1 cellular context compared by ENCODE assay signal in genomic region chr4:4461850-4462249, GRCh38.
TF ChIP-seq lines count a peak whose summit lies in the region.

No MANE protein-coding gene starts in this region.

TF ChIP-seq in HepG2, 621 proteins besides CTCF, POLR2A, EP300 and RAD21 (continued from another document and continues in another):
- peak; percentile 76 for TF ChIP-seq ZNF609 (CRISPR knock-in tag; IDR thresholded peaks at IDR 0.05; ENCODE audit: borderline replicate concordance)
- TF ChIP-seq MAFG (CRISPR knock-in tag; IDR thresholded peaks at IDR 0.05) = no peak
- TF ChIP-seq ZKSCAN5 (CRISPR knock-in tag; IDR thresholded peaks at IDR 0.05) = no peak
- peak; percentile 40; the same call in 1 of the 2 replicates for TF ChIP-seq TFDP1 (CRISPR knock-in tag; IDR thresholded peaks at IDR 0.05; ENCODE audit: borderline replicate concordance)
- TF ChIP-seq KLF6 (CRISPR knock-in tag; IDR thresholded peaks at IDR 0.05) = no peak
- TF ChIP-seq ZNF275 (CRISPR knock-in tag; IDR thresholded peaks at IDR 0.05; ENCODE audit: borderline replicate concordance) = 0 out of 2 replicates have a peak, but pooled peaks have one; percentile 34
- TF ChIP-seq MXI1 (IDR thresholded peaks at IDR 0.05; ENCODE audit: borderline replicate concordance, low read depth, low read length) = peak; percentile 57; the same call in 1 of the 3 replicates
- no peak for TF ChIP-seq ARID2 (CRISPR knock-in tag; IDR thresholded peaks at IDR 0.05; ENCODE audit: borderline replicate concordance)
- no peak for TF ChIP-seq TRIM22 (IDR thresholded peaks at IDR 0.05)
- TF ChIP-seq ZSCAN25 (CRISPR knock-in tag; IDR thresholded peaks at IDR 0.05) = no peak
- TF ChIP-seq ZNF644 (CRISPR knock-in tag; IDR thresholded peaks at IDR 0.05; ENCODE audit: low read depth) = no peak
- TF ChIP-seq PHB2 (IDR thresholded peaks at IDR 0.05; ENCODE audit: partially characterized antibody) = no peak
- TF ChIP-seq ZMYM4 (CRISPR knock-in tag; IDR thresholded peaks at IDR 0.05) = peak; percentile 44; the same call in 1 of the 2 replicates
- no peak for TF ChIP-seq NBN (conservative IDR thresholded peaks at IDR 0.05)
- no peak for TF ChIP-seq NFKB2 (CRISPR knock-in tag; IDR thresholded peaks at IDR 0.05; ENCODE audit: borderline replicate concordance)
- TF ChIP-seq GMEB1 (CRISPR knock-in tag; IDR thresholded peaks at IDR 0.05; ENCODE audit: borderline replicate concordance) = no peak
- 0 out of 2 replicates have a peak, but pooled peaks have one; percentile 51 for TF ChIP-seq ZSCAN9 (CRISPR knock-in tag; IDR thresholded peaks at IDR 0.05; ENCODE audit: borderline replicate concordance)
- no peak for TF ChIP-seq ZEB1 (IDR thresholded peaks at IDR 0.05; ENCODE audit: insufficient replicate concordance, low read depth)
- no peak for TF ChIP-seq ARNT (IDR thresholded peaks at IDR 0.05)
- 0 out of 2 replicates have a peak, but pooled peaks have one; percentile 58 for TF ChIP-seq MXD4 (CRISPR knock-in tag; IDR thresholded peaks at IDR 0.05)
- peak; percentile 63; the same call in 1 of the 2 replicates for TF ChIP-seq ZFP1 (CRISPR knock-in tag; IDR thresholded peaks at IDR 0.05)
- no peak for TF ChIP-seq ZNF235 (CRISPR knock-in tag; IDR thresholded peaks at IDR 0.05; ENCODE audit: borderline replicate concordance)
- TF ChIP-seq ZNF780A (CRISPR knock-in tag; IDR thresholded peaks at IDR 0.05) = no peak
- TF ChIP-seq MEIS2 (CRISPR knock-in tag; IDR thresholded peaks at IDR 0.05) = no peak
- TF ChIP-seq HIVEP1 (CRISPR knock-in tag; IDR thresholded peaks at IDR 0.05) = no peak
- no peak for TF ChIP-seq HDAC6 (IDR thresholded peaks at IDR 0.05; ENCODE audit: low read depth, low read length)
- TF ChIP-seq AHR (CRISPR knock-in tag; IDR thresholded peaks at IDR 0.05) = no peak
- TF ChIP-seq MLXIP (CRISPR knock-in tag; IDR thresholded peaks at IDR 0.05; ENCODE audit: borderline replicate concordance) = no peak
- no peak for TF ChIP-seq ZNF569 (CRISPR knock-in tag; IDR thresholded peaks at IDR 0.05; ENCODE audit: borderline replicate concordance)
- TF ChIP-seq KLF12 (CRISPR knock-in tag; IDR thresholded peaks at IDR 0.05; ENCODE audit: borderline replicate concordance) = no peak
- TF ChIP-seq FOXA1 (IDR thresholded peaks at IDR 0.05) = no peak
- peak; percentile 91 for TF ChIP-seq FOXA1 (CRISPR knock-in tag; IDR thresholded peaks at IDR 0.05)
- no peak for TF ChIP-seq ZNF552 (CRISPR knock-in tag; IDR thresholded peaks at IDR 0.05; ENCODE audit: borderline replicate concordance)
- no peak for TF ChIP-seq HOXA5 (CRISPR knock-in tag; IDR thresholded peaks at IDR 0.05)
- no peak for TF ChIP-seq ZNF766 (CRISPR knock-in tag; IDR thresholded peaks at IDR 0.05; ENCODE audit: borderline replicate concordance)
- TF ChIP-seq ZNF12 (CRISPR knock-in tag; IDR thresholded peaks at IDR 0.05) = no peak
- no peak for TF ChIP-seq RFXANK (CRISPR knock-in tag; IDR thresholded peaks at IDR 0.05)
- TF ChIP-seq ZKSCAN1 (IDR thresholded peaks at IDR 0.05; ENCODE audit: low read length) = no peak
- 0 out of 2 replicates have a peak, but pooled peaks have one; percentile 34 for TF ChIP-seq ZMAT3 (CRISPR knock-in tag; conservative IDR thresholded peaks at IDR 0.05)
- no peak for TF ChIP-seq ZNF33A (CRISPR knock-in tag; IDR thresholded peaks at IDR 0.05; ENCODE audit: borderline replicate concordance)
- no peak for TF ChIP-seq ZNF781 (CRISPR knock-in tag; IDR thresholded peaks at IDR 0.05; ENCODE audit: borderline replicate concordance, not compliant biosample characterization)
- TF ChIP-seq U2AF2 (IDR thresholded peaks at IDR 0.05; ENCODE audit: low read depth, low read length) = no peak
- no peak for TF ChIP-seq ZNF362 (CRISPR knock-in tag; IDR thresholded peaks at IDR 0.05; ENCODE audit: borderline replicate concordance)
- TF ChIP-seq SKIL (CRISPR knock-in tag; IDR thresholded peaks at IDR 0.05; ENCODE audit: borderline replicate concordance) = peak; percentile 65; the same call in 1 of the 2 replicates
- TF ChIP-seq TSC22D2 (CRISPR knock-in tag; IDR thresholded peaks at IDR 0.05; ENCODE audit: borderline replicate concordance) = no peak
- TF ChIP-seq RNF219 (CRISPR knock-in tag; IDR thresholded peaks at IDR 0.05) = no peak
